8 cellular contexts compared by ENCODE assay signal in genomic region chr1:155017946-155018316, GRCh38. TPM values are rescaled to one million over a fixed set of nuclear protein-coding genes. Genes with fewer than 3 reads are reported as not detected.
A peak's percentile ranks its signal among the peaks of the same experiment; 100 is the strongest.
DNase-seq lines count a peak whose midpoint lies in the region; ATAC-seq and TF ChIP-seq lines count a peak whose summit lies in the region.

No MANE protein-coding gene starts in this region.

- H3K9me3 ChIP-seq in upper lobe of left lung, result no peaks in the 10 kb centered on the region

- peaks cover 54% of the 10 kb centered on the region for H3K4me1 Mint-ChIP-seq in activated T-cell treated with anti-CD3 and anti-CD28 coated beads, Interleukin-2, amount 50 U/mL, for 72 hours (ENCODE audit: low read depth)

- H3K4me3 Mint-ChIP-seq in activated T-cell treated with anti-CD3 and anti-CD28 coated beads, Interleukin-2, amount 50 U/mL, for 72 hours, result peak overlapping the region; percentile 47 to 50

- 41 to 47% methylated on average over 6 of the region's 6 CpGs for WGBS in upper lobe of left lung, 2 donors

- TF ChIP-seq EP300 in upper lobe of left lung (IDR thresholded peaks at IDR 0.05), result no peak

- no peaks in the 10 kb centered on the region for H3K27me3 ChIP-seq in upper lobe of left lung

- no peak for ATAC-seq in activated T-cell treated with anti-CD3 and anti-CD28 coated beads, Interleukin-2, amount 50 U/mL, for 72 hours (replicated peaks in 1 of 2)
- ATAC-seq in activated naive CD4-positive, alpha-beta T cell treated with anti-CD3 and anti-CD28 coated beads, Interleukin-2, amount 50 U/mL, for 72 hours, result no peak
- ATAC-seq in left colon (peak; percentile 0), upper lobe of left lung (ENCODE audit: low FRiP score in 2 of 2) (no peak), HG02610 (IDR thresholded peaks at IDR 0.05; ENCODE audit: unreplicated experiment) (no peak)

- H3K27ac ChIP-seq in upper lobe of left lung, result peak overlapping the region; percentile 74 to 88 (median 85)

- peak overlapping the region in 2 of 4 donors; percentile 44 to 46 for H3K4me3 ChIP-seq in upper lobe of left lung

- no peak for TF ChIP-seq POLR2A in upper lobe of left lung (IDR thresholded peaks at IDR 0.05)

- DNase-seq in activated T-cell treated with anti-CD3 and anti-CD28 coated beads, Interleukin-2, amount 50 U/mL, for 72 hours, result no peak
- DNase-seq in activated T-cell treated with anti-CD3 and anti-CD28 coated beads, Interleukin-2, amount 50 U/mL, for 48 hours, result no peak
- DNase-seq in activated naive CD4-positive, alpha-beta T cell treated with anti-CD3 and anti-CD28 coated beads, Interleukin-2, amount 50 U/mL, for 72 hours (ENCODE audit: low spot score in 2 of 2), result no peak
- DNase-seq in left colon (peak in 1 of 2 donors; percentile 49), upper lobe of left lung (no peak), NCI-H187 treated with DMSO at 0.1 percent for 48 hours (lab: John Stamatoyannopoulos, UW) (no peak), DMS153 (lab: John Stamatoyannopoulos, UW) (no peak)

- H3K36me3 ChIP-seq in upper lobe of left lung, result peaks cover 4 to 29% (median 23%) of the 10 kb centered on the region in 4 donors

- intact Hi-C loops in left colon (cut with DNase I, micrococcal nuclease), result loop anchor here in 1 of 2 donors (10.0 kb wide), 1 partner anchor 53 kb away; the partner anchor contains the start of gene PYGO2

- H3K9me3 Mint-ChIP-seq in activated T-cell treated with anti-CD3 and anti-CD28 coated beads, Interleukin-2, amount 50 U/mL, for 72 hours, result no peaks in the 10 kb centered on the region
- H3K9me3 Mint-ChIP-seq in activated naive CD4-positive, alpha-beta T cell treated with anti-CD3 and anti-CD28 coated beads, Interleukin-2, amount 50 U/mL, for 72 hours, result no peaks in the 10 kb centered on the region

- H3K27ac Mint-ChIP-seq in activated T-cell treated with anti-CD3 and anti-CD28 coated beads, Interleukin-2, amount 50 U/mL, for 72 hours, result no peak overlapping the region
- peak overlapping the region; percentile 44 to 55 for H3K27ac Mint-ChIP-seq in activated naive CD4-positive, alpha-beta T cell treated with anti-CD3 and anti-CD28 coated beads, Interleukin-2, amount 50 U/mL, for 72 hours

- no peaks in the 10 kb centered on the region for H3K27me3 Mint-ChIP-seq in activated T-cell treated with anti-CD3 and anti-CD28 coated beads, Interleukin-2, amount 50 U/mL, for 72 hours (ENCODE audit: low read depth)

- H3K4me1 ChIP-seq in upper lobe of left lung, result peaks cover 42 to 49% (median 44%) of the 10 kb centered on the region in 4 donors

- H3K36me3 Mint-ChIP-seq in activated T-cell treated with anti-CD3 and anti-CD28 coated beads, Interleukin-2, amount 50 U/mL, for 72 hours (ENCODE audit: insufficient read depth in 2 of 2), result peaks cover 3 to 10% of the 10 kb centered on the region in 2 donors
- H3K36me3 Mint-ChIP-seq in activated naive CD4-positive, alpha-beta T cell treated with anti-CD3 and anti-CD28 coated beads, Interleukin-2, amount 50 U/mL, for 72 hours, result peaks cover 10 to 12% of the 10 kb centered on the region in 2 donors

- TF ChIP-seq CTCF in upper lobe of left lung (IDR thresholded peaks at IDR 0.05), result no peak

RNA-seq across cellular contexts. Expression of gene ZBTB7B, which starts 15.3 kb away (rescaled TPM):
- 100 to 1,000 TPM; 129 to 141 TPM for total RNA-seq in activated T-cell treated with anti-CD3 and anti-CD28 coated beads, Interleukin-2, amount 50 U/mL, for 72 hours
- total RNA-seq in activated naive CD4-positive, alpha-beta T cell treated with anti-CD3 and anti-CD28 coated beads, Interleukin-2, amount 50 U/mL, for 72 hours, result 100 to 1,000 TPM in 1 of 2 donors, 10 to 100 TPM in 1; 97.4 to 184 TPM
- total RNA-seq in left colon, result 100 to 1,000 TPM; 248 to 326 TPM
- 10 to 100 TPM; 43.9 to 88.2 (median 66.2) TPM for total RNA-seq in upper lobe of left lung

RNA-seq across cellular contexts. Expression of gene DCST2, which starts 15.7 kb away (rescaled TPM):
- total RNA-seq in activated T-cell treated with anti-CD3 and anti-CD28 coated beads, Interleukin-2, amount 50 U/mL, for 72 hours, result 1 to 10 TPM; 1.1 to 1.4 TPM
- 1 to 10 TPM; 1.5 to 1.8 TPM for total RNA-seq in activated naive CD4-positive, alpha-beta T cell treated with anti-CD3 and anti-CD28 coated beads, Interleukin-2, amount 50 U/mL, for 72 hours
- total RNA-seq in left colon (1 to 10 TPM; 1.5 to 3.6 TPM), upper lobe of left lung (1 to 10 TPM in 4 of 6 donors, under 1 TPM in 2; 0.49 to 2.1 (median 1.1) TPM)

RNA-seq across cellular contexts. Expression of gene DCST1, which starts 15.7 kb away (rescaled TPM):
- under 1 TPM in 1 of 2 donors, not detected in 1; 0.10 TPM for total RNA-seq in activated T-cell treated with anti-CD3 and anti-CD28 coated beads, Interleukin-2, amount 50 U/mL, for 72 hours
- total RNA-seq in activated naive CD4-positive, alpha-beta T cell treated with anti-CD3 and anti-CD28 coated beads, Interleukin-2, amount 50 U/mL, for 72 hours, result under 1 TPM in 1 of 2 donors, not detected in 1; 0.34 TPM
- total RNA-seq in left colon, result under 1 TPM in 1 of 2 donors, not detected in 1; 0.21 TPM
- under 1 TPM in 1 of 6 donors, not detected in 5; 0.89 TPM for total RNA-seq in upper lobe of left lung

RNA-seq across cellular contexts. Expression of gene LENEP, which starts 24.5 kb away (rescaled TPM):
- 1 to 10 TPM in 1 of 2 donors, under 1 TPM in 1; 0.65 to 2.3 TPM for total RNA-seq in activated T-cell treated with anti-CD3 and anti-CD28 coated beads, Interleukin-2, amount 50 U/mL, for 72 hours
- total RNA-seq in activated naive CD4-positive, alpha-beta T cell treated with anti-CD3 and anti-CD28 coated beads, Interleukin-2, amount 50 U/mL, for 72 hours, result under 1 TPM; 0.66 to 0.68 TPM
- total RNA-seq in left colon, result under 1 TPM in 1 of 2 donors, not detected in 1; 0.52 TPM
- 1 to 10 TPM in 1 of 6 donors, under 1 TPM in 1, not detected in 4; 0.57 to 1.0 TPM for total RNA-seq in upper lobe of left lung

RNA-seq across cellular contexts. Expression of gene ADAM15, which starts 33.2 kb away (rescaled TPM):
- 10 to 100 TPM; 40.8 to 42.1 TPM for total RNA-seq in activated T-cell treated with anti-CD3 and anti-CD28 coated beads, Interleukin-2, amount 50 U/mL, for 72 hours
- 10 to 100 TPM; 49.9 to 52.8 TPM for total RNA-seq in activated naive CD4-positive, alpha-beta T cell treated with anti-CD3 and anti-CD28 coated beads, Interleukin-2, amount 50 U/mL, for 72 hours
- total RNA-seq in left colon (100 to 1,000 TPM in 1 of 2 donors, 10 to 100 TPM in 1; 88.9 to 160 TPM), upper lobe of left lung (100 to 1,000 TPM in 4 of 6 donors, 10 to 100 TPM in 2; 52.1 to 246 (median 106) TPM)
